In genomic region chr6:145141609-145142008, GRCh38 we compare ENCODE assay signal across 26 cellular contexts.
"Had no signal": no experiment of that assay in that cellular context is flagged by ENCODE, and none has a peak within 500 bp of the region (broad histone marks: within the 10 kb centered on the region; RNA-seq: fewer than 3 reads in every experiment).

No MANE protein-coding gene starts in this region.

- H3K9me3 ChIP-seq: stomach, suprapubic skin, testis, thoracic aorta, thyroid gland, tibial artery, tibial nerve, transverse colon, upper lobe of left lung, upper lobe of right lung, uterus, vagina had no signal

- H3K27ac ChIP-seq: stomach, suprapubic skin, testis, thoracic aorta, thyroid gland, tibial artery, tibial nerve, transverse colon, upper lobe of left lung, upper lobe of right lung, uterus, vagina had no signal

- H3K27me3 ChIP-seq: stomach, suprapubic skin, testis, thyroid gland, tibial artery, tibial nerve, transverse colon, upper lobe of left lung, upper lobe of right lung, uterus, vagina had no signal

- H3K4me1 ChIP-seq: stomach, suprapubic skin, testis, thyroid gland, tibial artery, tibial nerve, transverse colon, upper lobe of left lung, upper lobe of right lung, uterus, vagina had no signal

- ATAC-seq: stimulated activated effector memory CD8-positive, alpha-beta T cell treated with anti-CD3 and anti-CD28 coated beads, Interleukin-12 subunit alpha, Interleukin-12 subunit beta, amount 100 ng/mL, for 72 hours; stimulated activated memory B cell treated with anti-CD40 and anti-IgM and Interleukin-4, amounts not matched to agents 10 μg/mL and 1 μg/mL and 100 μg/mL, for 72 hours; stimulated activated naive B cell treated with anti-CD40 and anti-IgM and Interleukin-4, amounts not matched to agents 10 μg/mL and 1 μg/mL and 100 μg/mL, for 72 hours; stimulated activated naive CD8-positive, alpha-beta T cell treated with anti-CD3 and anti-CD28 coated beads, Interleukin-15, amount 100 ng/mL, for 72 hours; stimulated activated naive CD8-positive, alpha-beta T cell treated with anti-CD3 and anti-CD28 coated beads, Interleukin-15, Interleukin-2, amounts not matched to agents 100 U/mL and 50 U/mL, for 24 hours; upper lobe of right lung had no signal

- H3K4me3 ChIP-seq: stomach, suprapubic skin, testis, thoracic aorta, thyroid gland, tibial artery, tibial nerve, transverse colon, upper lobe of left lung, upper lobe of right lung, uterus, vagina had no signal

- H3K36me3 ChIP-seq: stomach, suprapubic skin, thoracic aorta, thyroid gland, tibial artery, tibial nerve, transverse colon, upper lobe of left lung, upper lobe of right lung, uterus, vagina had no signal

- DNase-seq: stimulated activated CD4-positive, alpha-beta T cell treated with anti-CD3 and anti-CD28 coated beads, Interleukin-2, amount 100 ng/mL, for 48 hours; stimulated activated CD4-positive, alpha-beta T cell treated with anti-CD3 and anti-CD28 coated beads, Interleukin-4, amount 100 ng/mL, for 1 hour; stimulated activated CD4-positive, alpha-beta T cell treated with anti-CD3 and anti-CD28 coated beads, Interleukin-4, amount 100 ng/mL, for 24 hours; stimulated activated CD4-positive, alpha-beta T cell treated with anti-CD3 and anti-CD28 coated beads, Interleukin-4, amount 100 ng/mL, for 4 hours; stimulated activated CD8-positive, alpha-beta memory T cell treated with anti-CD3 and anti-CD28 coated beads, Interleukin-4, amount 100 ng/mL, for 48 hours; stimulated activated naive B cell treated with anti-CD40 and anti-IgM and Interleukin-4, amounts not matched to agents 10 μg/mL and 1 μg/mL and 100 μg/mL, for 72 hours; stimulated activated naive CD4-positive, alpha-beta T cell; stimulated activated naive CD4-positive, alpha-beta T cell treated with Interleukin-2 at 50 U/mL for 16 hours; stimulated activated naive CD8-positive, alpha-beta T cell treated with anti-CD3 and anti-CD28 coated beads, Interleukin-15, amount 100 ng/mL, for 72 hours; stimulated activated naive CD8-positive, alpha-beta T cell treated with anti-CD3 and anti-CD28 coated beads, Interleukin-15, Interleukin-2, amounts not matched to agents 100 U/mL and 50 U/mL, for 24 hours; stomach; substantia nigra; testis; thyroid gland; tibial artery; transverse colon; trophoblast cell; upper lobe of left lung; upper lobe of right lung; uterus had no signal
